Comparison of ENCODE assay signal across 8 cellular contexts in the genomic region with DNA sequence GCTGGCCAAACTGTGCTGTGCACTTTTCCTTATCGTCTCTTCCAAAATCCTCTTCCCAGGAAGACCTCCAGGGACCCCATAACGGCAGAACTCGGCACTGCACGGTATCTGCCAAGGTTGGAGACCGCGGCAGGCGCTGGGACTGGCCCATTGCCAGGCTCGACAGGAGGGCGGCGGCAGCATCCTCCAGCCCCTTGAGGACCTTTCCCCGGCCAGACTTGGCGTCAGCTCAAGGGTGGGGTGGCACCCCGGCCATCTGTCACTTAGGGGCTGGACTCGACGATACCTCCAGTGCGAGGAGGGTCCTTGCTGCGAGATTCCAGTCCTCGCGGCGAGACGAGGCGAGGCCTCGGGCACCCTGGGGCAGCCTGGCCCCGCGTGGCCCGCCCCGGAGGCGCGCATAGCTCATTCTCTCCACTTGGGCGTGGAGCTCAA. TPM values are rescaled to one million over a fixed set of nuclear protein-coding genes. Genes with fewer than 3 reads are reported as not detected.
A peak's percentile ranks its signal among the peaks of the same experiment; 100 is the strongest.
DNase-seq lines count a peak whose midpoint lies in the region; ATAC-seq and TF ChIP-seq lines count a peak whose summit lies in the region.

No MANE protein-coding gene starts in this region.

- H3K27me3 Mint-ChIP-seq in GM23338 (ENCODE audit: insufficient read depth, low read depth, poor library complexity) = peaks cover 16% of the 10 kb centered on the region

- peaks cover 50% of the 10 kb centered on the region for H4K20me1 ChIP-seq in GM23338 (replicated peaks; ENCODE audit: insufficient read depth)
- H4K20me1 ChIP-seq in fibroblast of lung (ENCODE audit: control insufficient read depth, extremely low read depth, insufficient read depth, low read length) = no peaks in the 10 kb centered on the region

- no peak overlapping the region; the same call in 1 of the 2 replicates for H3K27ac ChIP-seq in GM23338 (ENCODE audit: low read depth)
- H3K27ac ChIP-seq in fibroblast of lung (ENCODE audit: insufficient read depth, low read length) = peak overlapping the region; percentile 90
- H3K27ac ChIP-seq in thyroid gland = peak overlapping the region; percentile 5 to 79 (median 44)

- H3K9me3 Mint-ChIP-seq in GM23338 = no peaks in the 10 kb centered on the region; the same call in 2 of the 3 replicates

- H2AFZ ChIP-seq in GM23338 (no peak overlapping the region; the same call in 1 of the 2 replicates), fibroblast of lung (ENCODE audit: low read length) (no peak overlapping the region), neuron (ENCODE audit: low read depth, low read length) (no peak overlapping the region)

- TF ChIP-seq POLR2A in thyroid gland (IDR thresholded peaks at IDR 0.05) = no peak

- TF ChIP-seq CTCF in GM23338 (conservative IDR thresholded peaks at IDR 0.05; ENCODE audit: low read depth in 2 of 2) (no peak), fibroblast of lung (conservative IDR thresholded peaks at IDR 0.05 in 1 of 2, IDR thresholded peaks at IDR 0.05 in 1 of 2; ENCODE audit: low read depth in 1 of 2, low read length in 2 of 2) (no peak), thyroid gland (IDR thresholded peaks at IDR 0.05) (peak in 1 of 6 experiments; percentile 2)

- H3K79me2 ChIP-seq in GM23338 (replicated peaks; ENCODE audit: insufficient read depth) (peaks cover 58% of the 10 kb centered on the region), fibroblast of lung (ENCODE audit: control insufficient read depth, insufficient read depth, low read length) (peaks cover 58% of the 10 kb centered on the region)

- intact Hi-C loops in thyroid gland (cut with DNase I) = no loop called here

- H3K27me3 ChIP-seq in GM23338 (ENCODE audit: insufficient read depth) (no peaks in the 10 kb centered on the region), fibroblast of lung (ENCODE audit: control insufficient read depth, insufficient read depth, low read length) (no peaks in the 10 kb centered on the region), neuron (ENCODE audit: insufficient read depth, low read length) (no peaks in the 10 kb centered on the region), thyroid gland (no peaks in the 10 kb centered on the region)

- DNase-seq in CD1c-positive myeloid dendritic cell (ENCODE audit: extremely low spot score) = peak; percentile 9
- peak; percentile 52 for DNase-seq in GM23338 (ENCODE audit: low spot score)
- peak; percentile 59 for DNase-seq in NCI-H446 treated with DMSO at 0.1 percent for 48 hours (lab: John Stamatoyannopoulos, UW)
- DNase-seq in activated T-cell treated with anti-CD3 and anti-CD28 coated beads, Interleukin-2, amount 50 U/mL, for 1 hour = peak; percentile 60
- peak; percentile 37 to 38 for DNase-seq in fibroblast of lung (ENCODE audit: low read depth in 2 of 2)
- DNase-seq in thyroid gland = peak; percentile 54 to 66
- no peak for DNase-seq in 8988T

- 0% methylated on average over 7 to 10 of the region's 30 CpGs for WGBS in thyroid gland, 2 donors

- peak overlapping the region; percentile 84; the same call in 1 of the 2 replicates for H3K27ac Mint-ChIP-seq in GM23338

- peak overlapping the region; percentile 90 for H3K4me3 Mint-ChIP-seq in GM23338

- H3K4me1 Mint-ChIP-seq in GM23338 = peaks cover 48% of the 10 kb centered on the region

- peaks cover 36% of the 10 kb centered on the region for H3K36me3 Mint-ChIP-seq in GM23338 (ENCODE audit: low read depth)

- H3K36me3 ChIP-seq in GM23338 (ENCODE audit: insufficient read depth) (peaks cover 7% of the 10 kb centered on the region), fibroblast of lung (ENCODE audit: control insufficient read depth, insufficient read depth, low read length) (peaks cover 9% of the 10 kb centered on the region), neuron (ENCODE audit: insufficient read depth, low read length) (peaks cover 20% of the 10 kb centered on the region), thyroid gland (peaks cover 0 to 7% of the 10 kb centered on the region in 2 donors)

- H3K4me2 ChIP-seq in GM23338 (peak overlapping the region; percentile 94), fibroblast of lung (ENCODE audit: extremely low read depth, insufficient read depth, low read length) (peak overlapping the region; percentile 79)

- peak; percentile 9 for ATAC-seq in GM23338

- peak overlapping the region; percentile 89 for H3K9ac ChIP-seq in fibroblast of lung (ENCODE audit: insufficient read depth, low read length)

- H3F3A ChIP-seq in GM23338 (replicated peaks; ENCODE audit: low read depth) = peaks cover 26% of the 10 kb centered on the region

- peaks cover 47% of the 10 kb centered on the region for H3K4me1 ChIP-seq in GM23338 (ENCODE audit: insufficient read depth)
- H3K4me1 ChIP-seq in fibroblast of lung (ENCODE audit: control insufficient read depth, extremely low read depth, insufficient read depth, low read length) = peaks cover 32% of the 10 kb centered on the region
- peaks cover 24% of the 10 kb centered on the region for H3K4me1 ChIP-seq in neuron (ENCODE audit: insufficient read depth, low read length)
- H3K4me1 ChIP-seq in thyroid gland = peaks cover 18 to 32% of the 10 kb centered on the region in 2 donors

- H3K9me3 ChIP-seq in fibroblast of lung (ENCODE audit: control insufficient read depth, insufficient read depth, low read depth, low read length) = no peaks in the 10 kb centered on the region
- H3K9me3 ChIP-seq in neuron (ENCODE audit: low read length) = no peaks in the 10 kb centered on the region
- H3K9me3 ChIP-seq in thyroid gland = no peaks in the 10 kb centered on the region

- H3K4me3 ChIP-seq in GM23338 (peak overlapping the region; percentile 99), fibroblast of lung (replicated peaks in 1 of 4; ENCODE audit: control extremely low read depth in 1 of 4, insufficient read depth in 1 of 4, low read depth in 3 of 4, low read length in 4 of 4) (peak overlapping the region; percentile 74 to 95 (median 84)), neuron (ENCODE audit: low read length) (peak overlapping the region; percentile 90), thyroid gland (replicated peaks in 1 of 3) (peak overlapping the region; percentile 32 to 82 (median 73))

- no peaks in the 10 kb centered on the region for H3K9me2 ChIP-seq in GM23338 (ENCODE audit: insufficient read depth)

TF ChIP-seq in GM23338, 12 proteins besides CTCF, POLR2A, EP300 and RAD21 (continues in another document):
- TF ChIP-seq JUNB (IDR thresholded peaks at IDR 0.05; ENCODE audit: unreplicated experiment) (no peak), POLR2AphosphoS5 (IDR thresholded peaks at IDR 0.05; ENCODE audit: low read depth) (no peak), EZH2phosphoT487 (IDR thresholded peaks at IDR 0.05; ENCODE audit: unreplicated experiment) (no peak), NANOG (IDR thresholded peaks at IDR 0.05; ENCODE audit: borderline replicate concordance) (no peak)

RNA-seq across cellular contexts. Expression of gene ACLY, which starts 0.8 kb away (rescaled TPM):
- 412 and 439 TPM in 2 replicates for total RNA-seq in GM23338 (2014; rRNA removed; shearing (Covaris generic))
- polyA plus RNA-seq in GM23338 (2016; fragmentation: Nextera tagmentation; extraction: Ambion mirVana) (119 and 121 TPM in 2 replicates), fibroblast of lung (225 and 241 TPM in 2 replicates)
- total RNA-seq in fibroblast of lung (108 and 312 TPM in 2 replicates), thyroid gland (10 to 100 TPM; 62.6 to 85.2 (median 78.8) TPM)
- polyA plus RNA-seq in fibroblast of lung (2012) = 183 and 200 TPM in 2 replicates
- 503 and 557 TPM in 2 replicates for polyA minus RNA-seq in fibroblast of lung (ENCODE audit: low replicate concordance)

RNA-seq across cellular contexts. Expression of gene ODAD4, which starts 12.4 kb away (rescaled TPM):
- total RNA-seq in GM23338 (2014; rRNA removed; shearing (Covaris generic)) = 0.12 and 1.8 TPM in 2 replicates
- polyA plus RNA-seq in GM23338 (2016; fragmentation: Nextera tagmentation; extraction: Ambion mirVana) = 0.54 and 1.7 TPM in 2 replicates
- 0.99 and 1.3 TPM in 2 replicates for total RNA-seq in fibroblast of lung
- polyA plus RNA-seq in fibroblast of lung = 0.36 and 0.50 TPM in 2 replicates
- 0.50 and 0.80 TPM in 2 replicates for polyA plus RNA-seq in fibroblast of lung (2012)
- polyA minus RNA-seq in fibroblast of lung (ENCODE audit: low replicate concordance) = not detected in 2 replicates
- total RNA-seq in thyroid gland = 1 to 10 TPM; 3.0 to 8.2 (median 3.8) TPM

RNA-seq across cellular contexts. Expression of gene CNP, which starts 48.6 kb away (rescaled TPM):
- 40.3 and 47.8 TPM in 2 replicates for total RNA-seq in GM23338 (2014; rRNA removed; shearing (Covaris generic))
- 28.3 and 30.8 TPM in 2 replicates for polyA plus RNA-seq in GM23338 (2016; fragmentation: Nextera tagmentation; extraction: Ambion mirVana)
- total RNA-seq in fibroblast of lung = 50.6 and 60.4 TPM in 2 replicates
- 57.7 and 59.9 TPM in 2 replicates for polyA plus RNA-seq in fibroblast of lung
- polyA plus RNA-seq in fibroblast of lung (2012) = 84.1 and 95.5 TPM in 2 replicates
- polyA minus RNA-seq in fibroblast of lung (ENCODE audit: low replicate concordance) = 390 and 485 TPM in 2 replicates
- 10 to 100 TPM; 41.8 to 65.2 (median 53.8) TPM for total RNA-seq in thyroid gland

RNA-seq across cellular contexts. Expression of gene KLHL11, which starts 52.8 kb away (rescaled TPM):
- total RNA-seq in GM23338 (2014; rRNA removed; shearing (Covaris generic)) = 23.7 and 25.5 TPM in 2 replicates
- polyA plus RNA-seq in GM23338 (2016; fragmentation: Nextera tagmentation; extraction: Ambion mirVana) (6.8 and 8.7 TPM in 2 replicates), fibroblast of lung (8.1 and 8.7 TPM in 2 replicates)
- total RNA-seq in fibroblast of lung (24.4 and 28.2 TPM in 2 replicates), thyroid gland (10 to 100 TPM; 46.0 to 60.7 (median 46.9) TPM)
- 1.8 and 2.3 TPM in 2 replicates for polyA plus RNA-seq in fibroblast of lung (2012)
- polyA minus RNA-seq in fibroblast of lung (ENCODE audit: low replicate concordance) = 6.4 and 12.2 TPM in 2 replicates
